8 cellular contexts compared by ENCODE assay signal in genomic region chr1:243851129-243851756, GRCh38. TPM values are rescaled to one million over a fixed set of nuclear protein-coding genes. Genes with fewer than 3 reads are reported as not detected.
A peak's percentile ranks its signal among the peaks of the same experiment; 100 is the strongest.
DNase-seq lines count a peak whose midpoint lies in the region; ATAC-seq, FAIRE-seq and TF ChIP-seq lines count a peak whose summit lies in the region.

No MANE protein-coding gene starts in this region.

- H3K4me3 ChIP-seq in adrenal gland (peak overlapping the region; percentile 31 to 97 (median 78)), kidney (ENCODE audit: low read length in 2 of 2) (peak overlapping the region; percentile 76 to 83), subcutaneous abdominal adipose tissue (ENCODE audit: low read depth in 1 of 5, low read length in 5 of 5) (peak overlapping the region; percentile 69 to 88 (median 77))

- H3K27me3 ChIP-seq in adrenal gland (no peaks in the 10 kb centered on the region), subcutaneous abdominal adipose tissue (ENCODE audit: control insufficient read depth in 5 of 5, insufficient read depth in 4 of 5, low read length in 5 of 5) (no peaks in the 10 kb centered on the region)

- TF ChIP-seq POLR2A in adrenal gland (IDR thresholded peaks at IDR 0.05) = no peak

- no peak for ATAC-seq in GM18511 (IDR thresholded peaks at IDR 0.05; ENCODE audit: unreplicated experiment)

- H3K4me1 ChIP-seq in adrenal gland (replicated peaks in 1 of 2) (peaks cover 7 to 33% of the 10 kb centered on the region in 2 donors), kidney (ENCODE audit: control insufficient read depth in 1 of 2, insufficient read depth in 1 of 2, low read depth in 1 of 2, low read length in 2 of 2) (no peaks in the 10 kb centered on the region), subcutaneous abdominal adipose tissue (ENCODE audit: control insufficient read depth in 5 of 5, insufficient read depth in 5 of 5, low read length in 5 of 5) (peaks cover 0 to 15% (median 12%) of the 10 kb centered on the region in 5 donors)

- no peaks in the 10 kb centered on the region for H3K36me3 ChIP-seq in adrenal gland (replicated peaks in 1 of 2)
- H3K36me3 ChIP-seq in kidney (ENCODE audit: control insufficient read depth in 1 of 2, insufficient read depth in 2 of 2, low read length in 2 of 2) = no peaks in the 10 kb centered on the region
- no peaks in the 10 kb centered on the region for H3K36me3 ChIP-seq in subcutaneous abdominal adipose tissue (ENCODE audit: control insufficient read depth in 5 of 5, insufficient read depth in 5 of 5, low read length in 5 of 5)

- H3K27ac ChIP-seq in adrenal gland = peak overlapping the region; percentile 92 to 99 (median 97)
- peak overlapping the region; percentile 92 to 93 for H3K27ac ChIP-seq in kidney (ENCODE audit: low read depth in 2 of 2, low read length in 2 of 2)
- H3K27ac ChIP-seq in subcutaneous abdominal adipose tissue (ENCODE audit: low read depth, low read length) = peak overlapping the region; percentile 87

- H3K9me3 ChIP-seq in adrenal gland (replicated peaks in 1 of 3) (no peaks in the 10 kb centered on the region), kidney (ENCODE audit: control insufficient read depth in 1 of 2, low read length in 2 of 2) (no peaks in the 10 kb centered on the region), subcutaneous abdominal adipose tissue (ENCODE audit: control insufficient read depth in 5 of 5, low read length in 5 of 5) (no peaks in the 10 kb centered on the region)

- no peak for FAIRE-seq in kidney (lab: Jason Lieb, UNC)

- H3K9ac ChIP-seq in kidney (ENCODE audit: low read length in 2 of 2) (peak overlapping the region; percentile 66 to 89), subcutaneous abdominal adipose tissue (ENCODE audit: low read length in 5 of 5) (peak overlapping the region; percentile 40 to 89 (median 74))

- TF ChIP-seq CTCF in adrenal gland (IDR thresholded peaks at IDR 0.05) = no peak
- no peak for TF ChIP-seq CTCF in kidney (IDR thresholded peaks at IDR 0.05; ENCODE audit: borderline replicate concordance, extremely low read depth, insufficient read depth)

- peak; percentile 61 for DNase-seq in DMS53 (lab: John Stamatoyannopoulos, UW)
- peak; percentile 9 for DNase-seq in HT-29 (ENCODE audit: low spot score)
- peak in 3 of 7 donors; percentile 53 to 63 (median 59) for DNase-seq in adrenal gland
- DNase-seq in kidney = no peak
- DNase-seq in LoVo (ENCODE audit: low spot score) = no peak
- no peak for DNase-seq in effector CD4-positive, alpha-beta T cell

- intact Hi-C loops in adrenal gland (cut with DNase I) = no loop called here
- intact Hi-C loops in kidney (cut with DNase I) = no loop called here

- WGBS in adrenal gland, 4 donors = 3 to 7% (median 3%) methylated on average over 15 to 20 of the region's 20 CpGs

RNA-seq across cellular contexts. Expression of gene AKT3, which starts 1.2 kb away (rescaled TPM):
- not detected in 2 replicates for total RNA-seq in HT-29 (2014; rRNA removed; shearing (Covaris generic))
- total RNA-seq in adrenal gland (10 to 100 TPM; 30.9 to 82.3 (median 44.9) TPM), kidney (81.6 TPM)
- polyA plus RNA-seq in adrenal gland (10 to 100 TPM; 11.4 to 25.4 (median 19.7) TPM), kidney (ENCODE audit: insufficient read depth, low read depth, low replicate concordance) (9.5 TPM)

Comparison
In these comparisons a context has a peak if more than half of its experiments do, and no peak if none do; other contexts are left out.
1. DNase-seq: peak in DMS53 (single experiment) and HT-29 (single experiment); none in kidney (single experiment), LoVo (single experiment) and effector CD4-positive, alpha-beta T cell (single experiment).
2. RNA of gene AKT3, which starts 1.2 kb away (total RNA-seq): 81.6 TPM in kidney (single experiment) and 30.9 to 82.3 TPM in adrenal gland; not detected in HT-29; every median in the first group is over 10 times any median in the second.
3. Peak in every context shown above with its lines, with median percentiles within 50 percentile points of each other: H3K27ac ChIP-seq and H3K4me3 ChIP-seq.